ENCODE assay signal across 1 cellular context in the genomic region with DNA sequence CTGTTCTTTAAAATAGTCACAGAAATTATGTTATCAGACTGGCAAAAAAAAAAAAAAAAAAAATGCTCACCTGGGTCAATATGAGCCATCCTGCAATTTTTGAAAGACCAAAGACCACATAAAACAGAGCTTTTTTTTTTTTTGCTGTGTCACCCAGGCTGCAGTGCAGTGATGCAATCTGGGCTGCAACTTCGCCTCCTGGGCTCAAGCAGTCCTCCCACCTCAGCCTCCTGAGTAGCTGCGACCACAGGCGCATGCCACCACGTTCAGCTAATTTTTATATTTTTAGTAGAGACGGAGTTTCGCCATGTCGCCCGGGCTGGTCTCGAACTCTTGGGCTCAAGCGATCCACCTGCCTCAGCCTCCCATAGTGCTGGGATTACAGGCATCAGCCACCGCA.
TF ChIP-seq lines count a peak whose summit lies in the region.

No MANE protein-coding gene starts in this region.

TF ChIP-seq in HepG2, 621 proteins besides CTCF, POLR2A, EP300 and RAD21 (continued from another document and continues in another):
- TF ChIP-seq, protein P1, sequence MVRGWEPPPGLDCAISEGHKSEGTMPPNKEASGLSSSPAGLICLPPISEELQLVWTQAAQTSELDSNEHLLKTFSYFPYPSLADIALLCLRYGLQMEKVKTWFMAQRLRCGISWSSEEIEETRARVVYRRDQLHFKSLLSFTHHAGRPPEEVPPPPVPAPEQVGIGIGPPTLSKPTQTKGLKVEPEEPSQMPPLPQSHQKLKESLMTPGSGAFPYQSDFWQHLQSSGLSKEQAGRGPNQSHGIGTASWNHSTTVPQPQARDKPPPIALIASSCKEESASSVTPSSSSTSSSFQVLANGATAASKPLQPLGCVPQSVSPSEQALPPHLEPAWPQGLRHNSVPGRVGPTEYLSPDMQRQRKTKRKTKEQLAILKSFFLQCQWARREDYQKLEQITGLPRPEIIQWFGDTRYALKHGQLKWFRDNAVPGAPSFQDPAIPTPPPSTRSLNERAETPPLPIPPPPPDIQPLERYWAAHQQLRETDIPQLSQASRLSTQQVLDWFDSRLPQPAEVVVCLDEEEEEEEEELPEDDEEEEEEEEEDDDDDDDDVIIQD (CRISPR knock-in tag; IDR thresholded peaks at IDR 0.05; ENCODE audit: low read depth) = peak; percentile 73; the same call in 1 of the 2 replicates
- TF ChIP-seq ZBTB7B (CRISPR knock-in tag; IDR thresholded peaks at IDR 0.05) = 0 out of 2 replicates have a peak, but pooled peaks have one; percentile 31
- TF ChIP-seq ZNF143 (CRISPR knock-in tag; IDR thresholded peaks at IDR 0.05) = no peak
- peak; percentile 55; the same call in 1 of the 2 replicates for TF ChIP-seq GABPB1 (CRISPR knock-in tag; IDR thresholded peaks at IDR 0.05)
- no peak for TF ChIP-seq JUND (CRISPR knock-in tag; IDR thresholded peaks at IDR 0.05)
- TF ChIP-seq ZNF766 (CRISPR knock-in tag; IDR thresholded peaks at IDR 0.05; ENCODE audit: borderline replicate concordance) = no peak
- TF ChIP-seq, protein P2, sequence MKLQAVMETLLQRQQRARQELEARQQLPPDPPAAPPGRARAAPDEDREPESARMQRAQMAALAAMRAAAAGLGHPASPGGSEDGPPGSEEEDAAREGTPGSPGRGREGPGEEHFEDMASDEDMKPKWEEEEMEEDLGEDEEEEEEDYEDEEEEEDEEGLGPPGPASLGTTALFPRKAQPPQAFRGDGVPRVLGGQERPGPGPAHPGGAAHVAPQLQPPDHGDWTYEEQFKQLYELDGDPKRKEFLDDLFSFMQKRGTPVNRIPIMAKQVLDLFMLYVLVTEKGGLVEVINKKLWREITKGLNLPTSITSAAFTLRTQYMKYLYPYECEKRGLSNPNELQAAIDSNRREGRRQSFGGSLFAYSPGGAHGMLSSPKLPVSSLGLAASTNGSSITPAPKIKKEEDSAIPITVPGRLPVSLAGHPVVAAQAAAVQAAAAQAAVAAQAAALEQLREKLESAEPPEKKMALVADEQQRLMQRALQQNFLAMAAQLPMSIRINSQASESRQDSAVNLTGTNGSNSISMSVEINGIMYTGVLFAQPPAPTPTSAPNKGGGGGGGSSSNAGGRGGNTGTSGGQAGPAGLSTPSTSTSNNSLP (IDR thresholded peaks at IDR 0.05; ENCODE audit: low read depth, low read length) = peak; percentile 30; the same call in 1 of the 2 replicates
- TF ChIP-seq, protein P3, sequence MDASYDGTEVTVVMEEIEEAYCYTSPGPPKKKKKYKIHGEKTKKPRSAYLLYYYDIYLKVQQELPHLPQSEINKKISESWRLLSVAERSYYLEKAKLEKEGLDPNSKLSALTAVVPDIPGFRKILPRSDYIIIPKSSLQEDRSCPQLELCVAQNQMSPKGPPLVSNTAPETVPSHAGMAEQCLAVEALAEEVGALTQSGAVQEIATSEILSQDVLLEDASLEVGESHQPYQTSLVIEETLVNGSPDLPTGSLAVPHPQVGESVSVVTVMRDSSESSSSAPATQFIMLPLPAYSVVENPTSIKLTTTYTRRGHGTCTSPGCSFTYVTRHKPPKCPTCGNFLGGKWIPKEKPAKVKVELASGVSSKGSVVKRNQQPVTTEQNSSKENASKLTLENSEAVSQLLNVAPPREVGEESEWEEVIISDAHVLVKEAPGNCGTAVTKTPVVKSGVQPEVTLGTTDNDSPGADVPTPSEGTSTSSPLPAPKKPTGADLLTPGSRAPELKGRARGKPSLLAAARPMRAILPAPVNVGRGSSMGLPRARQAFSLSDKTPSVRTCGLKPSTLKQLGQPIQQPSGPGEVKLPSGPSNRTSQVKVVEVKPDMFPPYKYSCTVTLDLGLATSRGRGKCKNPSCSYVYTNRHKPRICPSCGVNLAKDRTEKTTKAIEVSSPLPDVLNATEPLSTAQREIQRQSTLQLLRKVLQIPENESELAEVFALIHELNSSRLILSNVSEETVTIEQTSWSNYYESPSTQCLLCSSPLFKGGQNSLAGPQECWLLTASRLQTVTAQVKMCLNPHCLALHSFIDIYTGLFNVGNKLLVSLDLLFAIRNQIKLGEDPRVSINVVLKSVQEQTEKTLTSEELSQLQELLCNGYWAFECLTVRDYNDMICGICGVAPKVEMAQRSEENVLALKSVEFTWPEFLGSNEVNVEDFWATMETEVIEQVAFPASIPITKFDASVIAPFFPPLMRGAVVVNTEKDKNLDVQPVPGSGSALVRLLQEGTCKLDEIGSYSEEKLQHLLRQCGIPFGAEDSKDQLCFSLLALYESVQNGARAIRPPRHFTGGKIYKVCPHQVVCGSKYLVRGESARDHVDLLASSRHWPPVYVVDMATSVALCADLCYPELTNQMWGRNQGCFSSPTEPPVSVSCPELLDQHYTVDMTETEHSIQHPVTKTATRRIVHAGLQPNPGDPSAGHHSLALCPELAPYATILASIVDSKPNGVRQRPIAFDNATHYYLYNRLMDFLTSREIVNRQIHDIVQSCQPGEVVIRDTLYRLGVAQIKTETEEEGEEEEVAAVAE (CRISPR knock-in tag; IDR thresholded peaks at IDR 0.05; ENCODE audit: borderline replicate concordance) = 0 out of 2 replicates have a peak, but pooled peaks have one; percentile 52
- peak; percentile 95 for TF ChIP-seq POGZ (CRISPR knock-in tag; IDR thresholded peaks at IDR 0.05)
- no peak for TF ChIP-seq NFATC3 (CRISPR knock-in tag; IDR thresholded peaks at IDR 0.05)
- peak; percentile 80 for TF ChIP-seq HNF4A (CRISPR knock-in tag; IDR thresholded peaks at IDR 0.05)
- no peak for TF ChIP-seq ZNF572 (CRISPR knock-in tag; IDR thresholded peaks at IDR 0.05)
- TF ChIP-seq, protein P4, sequence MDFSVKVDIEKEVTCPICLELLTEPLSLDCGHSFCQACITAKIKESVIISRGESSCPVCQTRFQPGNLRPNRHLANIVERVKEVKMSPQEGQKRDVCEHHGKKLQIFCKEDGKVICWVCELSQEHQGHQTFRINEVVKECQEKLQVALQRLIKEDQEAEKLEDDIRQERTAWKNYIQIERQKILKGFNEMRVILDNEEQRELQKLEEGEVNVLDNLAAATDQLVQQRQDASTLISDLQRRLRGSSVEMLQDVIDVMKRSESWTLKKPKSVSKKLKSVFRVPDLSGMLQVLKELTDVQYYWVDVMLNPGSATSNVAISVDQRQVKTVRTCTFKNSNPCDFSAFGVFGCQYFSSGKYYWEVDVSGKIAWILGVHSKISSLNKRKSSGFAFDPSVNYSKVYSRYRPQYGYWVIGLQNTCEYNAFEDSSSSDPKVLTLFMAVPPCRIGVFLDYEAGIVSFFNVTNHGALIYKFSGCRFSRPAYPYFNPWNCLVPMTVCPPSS (IDR thresholded peaks at IDR 0.05) = no peak
- TF ChIP-seq CBX5 (CRISPR knock-in tag; IDR thresholded peaks at IDR 0.05; ENCODE audit: borderline replicate concordance) = peak; percentile 93
- TF ChIP-seq ZNF207 (IDR thresholded peaks at IDR 0.05; ENCODE audit: borderline replicate concordance) = no peak
- TF ChIP-seq, protein P5, sequence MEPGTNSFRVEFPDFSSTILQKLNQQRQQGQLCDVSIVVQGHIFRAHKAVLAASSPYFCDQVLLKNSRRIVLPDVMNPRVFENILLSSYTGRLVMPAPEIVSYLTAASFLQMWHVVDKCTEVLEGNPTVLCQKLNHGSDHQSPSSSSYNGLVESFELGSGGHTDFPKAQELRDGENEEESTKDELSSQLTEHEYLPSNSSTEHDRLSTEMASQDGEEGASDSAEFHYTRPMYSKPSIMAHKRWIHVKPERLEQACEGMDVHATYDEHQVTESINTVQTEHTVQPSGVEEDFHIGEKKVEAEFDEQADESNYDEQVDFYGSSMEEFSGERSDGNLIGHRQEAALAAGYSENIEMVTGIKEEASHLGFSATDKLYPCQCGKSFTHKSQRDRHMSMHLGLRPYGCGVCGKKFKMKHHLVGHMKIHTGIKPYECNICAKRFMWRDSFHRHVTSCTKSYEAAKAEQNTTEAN (CRISPR knock-in tag; conservative IDR thresholded peaks at IDR 0.05) = peak; percentile 60; the same call in 1 of the 2 replicates
- TF ChIP-seq ZNF841 (CRISPR knock-in tag; IDR thresholded peaks at IDR 0.05; ENCODE audit: borderline replicate concordance) = no peak
- TF ChIP-seq AKAP8 (CRISPR knock-in tag; IDR thresholded peaks at IDR 0.05) = no peak
- TF ChIP-seq RARA (CRISPR knock-in tag; IDR thresholded peaks at IDR 0.05) = peak; percentile 58; the same call in 1 of the 2 replicates
- TF ChIP-seq IRF2 (CRISPR knock-in tag; IDR thresholded peaks at IDR 0.05) = peak; percentile 58
- TF ChIP-seq RXRA (CRISPR knock-in tag; IDR thresholded peaks at IDR 0.05) = 0 out of 2 replicates have a peak, but pooled peaks have one; percentile 26
- 0 out of 2 replicates have a peak, but pooled peaks have one; percentile 40 for TF ChIP-seq HOXA5 (CRISPR knock-in tag; IDR thresholded peaks at IDR 0.05)
- peak; percentile 60; the same call in 1 of the 2 replicates for TF ChIP-seq ZNF331 (CRISPR knock-in tag; IDR thresholded peaks at IDR 0.05)
- TF ChIP-seq MIER2 (CRISPR knock-in tag; IDR thresholded peaks at IDR 0.05) = no peak
- no peak for TF ChIP-seq KDM6A (CRISPR knock-in tag; IDR thresholded peaks at IDR 0.05; ENCODE audit: low read depth)
- TF ChIP-seq, protein P6, sequence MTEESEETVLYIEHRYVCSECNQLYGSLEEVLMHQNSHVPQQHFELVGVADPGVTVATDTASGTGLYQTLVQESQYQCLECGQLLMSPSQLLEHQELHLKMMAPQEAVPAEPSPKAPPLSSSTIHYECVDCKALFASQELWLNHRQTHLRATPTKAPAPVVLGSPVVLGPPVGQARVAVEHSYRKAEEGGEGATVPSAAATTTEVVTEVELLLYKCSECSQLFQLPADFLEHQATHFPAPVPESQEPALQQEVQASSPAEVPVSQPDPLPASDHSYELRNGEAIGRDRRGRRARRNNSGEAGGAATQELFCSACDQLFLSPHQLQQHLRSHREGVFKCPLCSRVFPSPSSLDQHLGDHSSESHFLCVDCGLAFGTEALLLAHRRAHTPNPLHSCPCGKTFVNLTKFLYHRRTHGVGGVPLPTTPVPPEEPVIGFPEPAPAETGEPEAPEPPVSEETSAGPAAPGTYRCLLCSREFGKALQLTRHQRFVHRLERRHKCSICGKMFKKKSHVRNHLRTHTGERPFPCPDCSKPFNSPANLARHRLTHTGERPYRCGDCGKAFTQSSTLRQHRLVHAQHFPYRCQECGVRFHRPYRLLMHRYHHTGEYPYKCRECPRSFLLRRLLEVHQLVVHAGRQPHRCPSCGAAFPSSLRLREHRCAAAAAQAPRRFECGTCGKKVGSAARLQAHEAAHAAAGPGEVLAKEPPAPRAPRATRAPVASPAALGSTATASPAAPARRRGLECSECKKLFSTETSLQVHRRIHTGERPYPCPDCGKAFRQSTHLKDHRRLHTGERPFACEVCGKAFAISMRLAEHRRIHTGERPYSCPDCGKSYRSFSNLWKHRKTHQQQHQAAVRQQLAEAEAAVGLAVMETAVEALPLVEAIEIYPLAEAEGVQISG (CRISPR knock-in tag; IDR thresholded peaks at IDR 0.05) = peak; percentile 26; the same call in 1 of the 2 replicates
- TF ChIP-seq, protein P7, sequence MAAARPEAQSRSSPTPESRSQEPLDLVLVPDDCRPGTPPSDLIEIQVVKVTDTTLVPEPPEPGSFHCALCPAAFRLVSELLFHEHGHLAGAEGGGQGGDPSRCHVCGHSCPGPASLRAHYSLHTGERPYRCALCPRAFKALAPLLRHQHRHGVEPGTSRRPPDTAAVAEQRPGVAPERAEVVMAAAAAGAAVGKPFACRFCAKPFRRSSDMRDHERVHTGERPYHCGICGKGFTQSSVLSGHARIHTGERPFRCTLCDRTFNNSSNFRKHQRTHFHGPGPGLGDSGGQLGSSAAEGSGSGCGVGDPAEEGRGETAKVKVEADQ (CRISPR knock-in tag; IDR thresholded peaks at IDR 0.05; ENCODE audit: borderline replicate concordance) = no peak
- TF ChIP-seq PRPF4 (IDR thresholded peaks at IDR 0.05; ENCODE audit: low read depth, low read length, poor library complexity, severe bottlenecking) = peak; percentile 91
- peak; percentile 82; the same call in 1 of the 2 replicates for TF ChIP-seq MAFG (CRISPR knock-in tag; IDR thresholded peaks at IDR 0.05)
- TF ChIP-seq, protein P8, sequence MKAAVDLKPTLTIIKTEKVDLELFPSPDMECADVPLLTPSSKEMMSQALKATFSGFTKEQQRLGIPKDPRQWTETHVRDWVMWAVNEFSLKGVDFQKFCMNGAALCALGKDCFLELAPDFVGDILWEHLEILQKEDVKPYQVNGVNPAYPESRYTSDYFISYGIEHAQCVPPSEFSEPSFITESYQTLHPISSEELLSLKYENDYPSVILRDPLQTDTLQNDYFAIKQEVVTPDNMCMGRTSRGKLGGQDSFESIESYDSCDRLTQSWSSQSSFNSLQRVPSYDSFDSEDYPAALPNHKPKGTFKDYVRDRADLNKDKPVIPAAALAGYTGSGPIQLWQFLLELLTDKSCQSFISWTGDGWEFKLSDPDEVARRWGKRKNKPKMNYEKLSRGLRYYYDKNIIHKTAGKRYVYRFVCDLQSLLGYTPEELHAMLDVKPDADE (CRISPR knock-in tag; IDR thresholded peaks at IDR 0.05) = no peak
- TF ChIP-seq, protein P9, sequence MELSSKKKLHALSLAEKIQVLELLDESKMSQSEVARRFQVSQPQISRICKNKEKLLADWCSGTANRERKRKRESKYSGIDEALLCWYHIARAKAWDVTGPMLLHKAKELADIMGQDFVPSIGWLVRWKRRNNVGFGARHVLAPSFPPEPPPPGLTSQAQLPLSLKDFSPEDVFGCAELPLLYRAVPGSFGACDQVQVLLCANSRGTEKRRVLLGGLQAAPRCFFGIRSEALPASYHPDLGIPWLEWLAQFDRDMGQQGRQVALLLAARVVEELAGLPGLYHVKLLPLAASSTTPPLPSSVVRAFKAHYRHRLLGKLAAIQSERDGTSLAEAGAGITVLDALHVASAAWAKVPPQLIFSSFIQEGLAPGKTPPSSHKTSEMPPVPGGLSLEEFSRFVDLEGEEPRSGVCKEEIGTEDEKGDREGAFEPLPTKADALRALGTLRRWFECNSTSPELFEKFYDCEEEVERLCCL (CRISPR knock-in tag; IDR thresholded peaks at IDR 0.05; ENCODE audit: borderline replicate concordance) = no peak
- TF ChIP-seq, protein P10, sequence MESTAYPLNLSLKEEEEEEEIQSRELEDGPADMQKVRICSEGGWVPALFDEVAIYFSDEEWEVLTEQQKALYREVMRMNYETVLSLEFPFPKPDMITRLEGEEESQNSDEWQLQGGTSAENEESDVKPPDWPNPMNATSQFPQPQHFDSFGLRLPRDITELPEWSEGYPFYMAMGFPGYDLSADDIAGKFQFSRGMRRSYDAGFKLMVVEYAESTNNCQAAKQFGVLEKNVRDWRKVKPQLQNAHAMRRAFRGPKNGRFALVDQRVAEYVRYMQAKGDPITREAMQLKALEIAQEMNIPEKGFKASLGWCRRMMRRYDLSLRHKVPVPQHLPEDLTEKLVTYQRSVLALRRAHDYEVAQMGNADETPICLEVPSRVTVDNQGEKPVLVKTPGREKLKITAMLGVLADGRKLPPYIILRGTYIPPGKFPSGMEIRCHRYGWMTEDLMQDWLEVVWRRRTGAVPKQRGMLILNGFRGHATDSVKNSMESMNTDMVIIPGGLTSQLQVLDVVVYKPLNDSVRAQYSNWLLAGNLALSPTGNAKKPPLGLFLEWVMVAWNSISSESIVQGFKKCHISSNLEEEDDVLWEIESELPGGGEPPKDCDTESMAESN (CRISPR knock-in tag; conservative IDR thresholded peaks at IDR 0.05) = 0 out of 2 replicates have a peak, but pooled peaks have one; percentile 21
- no peak for TF ChIP-seq ZNF567 (CRISPR knock-in tag; IDR thresholded peaks at IDR 0.05; ENCODE audit: borderline replicate concordance)
- TF ChIP-seq FOXA3 (CRISPR knock-in tag; IDR thresholded peaks at IDR 0.05) = peak; percentile 68
